ENCODE assay signal across 14 cellular contexts in genomic region chr6:139316622-139317317, GRCh38. TPM values are rescaled to one million over a fixed set of nuclear protein-coding genes. Genes with fewer than 3 reads are reported as not detected.
"Had no signal": no experiment of that assay in that cellular context is flagged by ENCODE, and none has a peak within 500 bp of the region (broad histone marks: within the 10 kb centered on the region; RNA-seq: fewer than 3 reads in every experiment).

No MANE protein-coding gene starts in this region.

- H3K4me1 ChIP-seq: suprapubic skin had no signal

- H3K36me3 ChIP-seq: suprapubic skin had no signal

- H3K27me3 Mint-ChIP-seq: type B pancreatic cell had no signal

- H3K9me3 ChIP-seq: suprapubic skin had no signal

- DNase-seq: activated CD4-positive, alpha-beta T cell treated with anti-CD3 and anti-CD28 coated beads, Interleukin-2, amount 50 U/mL, for 4 hours; activated CD4-positive, CD25-positive, alpha-beta regulatory T cell treated with anti-CD3 and anti-CD28 coated beads, Interleukin-2, amount 50 U/mL, for 72 hours; activated gamma-delta T cell treated with Interleukin-2 at 50 U/mL for 16 hours; activated T-cell treated with anti-CD3 and anti-CD28 coated beads, Interleukin-2, amount 50 U/mL, for 1 hour; aorta; dorsolateral prefrontal cortex; stimulated activated CD4-positive, alpha-beta T cell treated with anti-CD3 and anti-CD28 coated beads, Interleukin-12 subunit alpha, Interleukin-12 subunit beta, amount 100 ng/mL, for 4 hours; stimulated activated naive CD8-positive, alpha-beta T cell treated with anti-CD3 and anti-CD28 coated beads, Interleukin-15, Interleukin-2, amounts not matched to agents 100 U/mL and 50 U/mL, for 24 hours had no signal

- H3K9me3 Mint-ChIP-seq: type B pancreatic cell had no signal

- ATAC-seq: esophagus mucosa; left lobe of liver; stimulated activated naive CD8-positive, alpha-beta T cell treated with anti-CD3 and anti-CD28 coated beads, Interleukin-15, Interleukin-2, amounts not matched to agents 100 U/mL and 50 U/mL, for 24 hours had no signal

- H3K27me3 ChIP-seq: dorsolateral prefrontal cortex, suprapubic skin had no signal

- H3K27ac ChIP-seq: dorsolateral prefrontal cortex, suprapubic skin had no signal

- H3K4me3 Mint-ChIP-seq: T-helper 2 cell treated with Interferon-gamma antibody and Interleukin-4, amounts not matched to agents 5 μg/mL and 100 μg/mL, for 36 hours; type B pancreatic cell had no signal

- H3K27ac Mint-ChIP-seq: T-helper 2 cell treated with Interferon-gamma antibody and Interleukin-4, amounts not matched to agents 5 μg/mL and 100 μg/mL, for 36 hours; type B pancreatic cell had no signal

- H3K36me3 Mint-ChIP-seq: type B pancreatic cell had no signal

- H3K4me3 ChIP-seq: dorsolateral prefrontal cortex, suprapubic skin had no signal

RNA-seq across cellular contexts. Expression of gene TXLNB, which starts 25.0 kb away (rescaled TPM):
- total RNA-seq: osteocyte had no signal
